Comparison of ENCODE assay signal across 8 cellular contexts in the genomic region with DNA sequence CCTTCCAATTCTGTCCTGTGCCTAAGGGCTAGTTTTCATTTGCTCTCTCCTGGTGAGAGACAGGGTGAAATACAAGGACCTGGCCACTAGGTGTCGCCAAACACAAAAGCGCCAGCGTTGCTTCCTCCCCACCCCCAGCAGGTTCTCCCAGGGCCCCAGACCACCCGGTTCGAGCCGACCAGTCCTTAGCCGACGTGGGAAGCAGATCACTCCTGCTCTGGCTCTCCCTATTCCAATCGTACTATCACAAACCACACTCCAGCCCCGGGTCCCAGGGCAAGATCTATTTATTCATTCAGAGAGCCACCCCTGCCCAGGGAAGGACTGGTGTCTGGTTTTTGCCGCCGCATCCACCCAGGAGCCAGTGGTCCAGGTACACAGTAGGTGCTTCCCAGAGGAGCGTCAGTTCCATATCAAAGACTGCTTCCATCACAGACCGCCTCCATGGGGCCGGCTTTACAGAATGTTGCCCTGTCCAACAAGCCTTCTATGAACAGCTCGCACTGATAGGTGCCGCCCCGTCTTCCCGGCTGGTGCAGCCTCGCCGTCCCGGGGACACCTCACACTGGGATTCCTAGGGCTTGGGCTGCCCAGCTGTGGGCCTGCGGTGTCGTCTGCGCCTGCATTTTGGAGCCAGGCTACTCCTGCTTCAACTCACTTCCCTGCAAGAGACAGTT. TPM values are rescaled to one million over a fixed set of nuclear protein-coding genes. Genes with fewer than 3 reads are reported as not detected.
DNase-seq lines count a peak whose midpoint lies in the region; ATAC-seq and TF ChIP-seq lines count a peak whose summit lies in the region.

No MANE protein-coding gene starts in this region.

- no peaks in the 10 kb centered on the region for H3K36me3 Mint-ChIP-seq in immature natural killer cell

- H3K4me1 Mint-ChIP-seq in immature natural killer cell: peaks cover 8 to 19% of the 10 kb centered on the region in 2 donors

- no peak overlapping the region for H3K9ac ChIP-seq in mammary epithelial cell (ENCODE audit: insufficient read depth, low read length)

- H3K36me3 ChIP-seq in mammary epithelial cell (ENCODE audit: insufficient read depth, low read length): no peaks in the 10 kb centered on the region

- peak overlapping the region; percentile 37; the same call in 1 of the 2 replicates for H3K27ac ChIP-seq in VCaP
- H3K27ac ChIP-seq in mammary epithelial cell (ENCODE audit: insufficient read depth, low read depth, low read length): no peak overlapping the region

- peaks cover 35% of the 10 kb centered on the region for H3K4me1 ChIP-seq in mammary epithelial cell (ENCODE audit: insufficient read depth, low read length)

- in situ Hi-C loops in mammary epithelial cell (cut with MboI; ENCODE audit: low sequenced_read_pairs in 2 of 2): loop anchor here (5.0 to 25.0 kb wide), 3 partner anchors 37 to 238 kb away; a partner anchor contains a TSS

- CTCF ChIA-PET in mammary epithelial cell (lab: Charles Lee; ENCODE audit: low non-redundant PET): interaction anchor here (1.6 kb wide), 1 partner anchor 39 kb away, joined by 6 read pairs; no protein-coding TSS in a partner anchor

- BruUV-seq in mammary epithelial cell (replicated peaks; lab: Mats Ljungman, UMichigan): no TSS peak

- H4K20me1 ChIP-seq in mammary epithelial cell (ENCODE audit: insufficient read depth, low read length): no peaks in the 10 kb centered on the region

- H3K9me3 Mint-ChIP-seq in immature natural killer cell: no peaks in the 10 kb centered on the region

- TF ChIP-seq CTCF in VCaP (conservative IDR thresholded peaks at IDR 0.05): peak; percentile 96
- peak; percentile 79 to 97 for TF ChIP-seq CTCF in mammary epithelial cell (conservative IDR thresholded peaks at IDR 0.05 in 1 of 2, IDR thresholded peaks at IDR 0.05 in 1 of 2; ENCODE audit: extremely low read depth in 1 of 2, insufficient read depth in 1 of 2, low read depth in 1 of 2, low read length in 2 of 2)

- peak overlapping the region in 3 of 5 donors; percentile 53 to 70 (median 62) for H3K4me3 Mint-ChIP-seq in immature natural killer cell

- peaks cover 7% of the 10 kb centered on the region for H3K79me2 ChIP-seq in mammary epithelial cell (ENCODE audit: insufficient read depth, low read length)

- H3K4me3 ChIP-seq in mammary epithelial cell (replicated peaks in 1 of 3; ENCODE audit: insufficient read depth in 1 of 3, low read depth in 2 of 3, low read length in 3 of 3): no peak overlapping the region

- peak; percentile 49 for ATAC-seq in GM21526 (IDR thresholded peaks at IDR 0.05; ENCODE audit: low FRiP score, unreplicated experiment)
- no peak for ATAC-seq in HG02884 (IDR thresholded peaks at IDR 0.05; ENCODE audit: unreplicated experiment)

- H3K9me3 ChIP-seq in mammary epithelial cell (replicated peaks; ENCODE audit: insufficient read depth, low read length): no peaks in the 10 kb centered on the region

- H3K27me3 Mint-ChIP-seq in immature natural killer cell (ENCODE audit: low read depth in 3 of 3): peaks cover 0 to 6% (median 1%) of the 10 kb centered on the region in 3 donors

- intact Hi-C loops in mammary epithelial cell (cut with micrococcal nuclease): loop anchor here (1.0 to 2.0 kb wide), 6 partner anchors 16 to 553 kb away; a partner anchor contains a TSS

- dilution Hi-C loops in mammary epithelial cell (cut with HindIII; ENCODE audit: low sequenced_read_pairs): no loop called here

- no peaks in the 10 kb centered on the region for H3K27me3 ChIP-seq in mammary epithelial cell (ENCODE audit: insufficient read depth, low read length)

- WGBS in mammary epithelial cell (ENCODE audit: low coverage, missing lambda C conversion rate): 42% methylated on average over 25 of the region's 25 CpGs

- peak; percentile 94 for DNase-seq in AG20443 (ENCODE audit: low spot score)
- peak; percentile 80 to 81 for DNase-seq in NCI-H2081 (lab: John Stamatoyannopoulos, UW)
- peak; percentile 49 for DNase-seq in mammary epithelial cell
- DNase-seq in immature natural killer cell: peak; percentile 60 to 73 (median 73)
- peak; percentile 67 for DNase-seq in stimulated activated CD4-positive, alpha-beta T cell treated with anti-CD3 and anti-CD28 coated beads, Interleukin-12 subunit alpha, Interleukin-12 subunit beta, amount 100 ng/mL, for 4 hours

- H3K27ac Mint-ChIP-seq in immature natural killer cell: peak overlapping the region in 4 of 6 donors; percentile 2 to 21 (median 9)

- H3K4me2 ChIP-seq in mammary epithelial cell (ENCODE audit: insufficient read depth, low read depth, low read length): no peak overlapping the region

- H2AFZ ChIP-seq in mammary epithelial cell (ENCODE audit: low read depth, low read length): no peak overlapping the region

RNA-seq across cellular contexts. Expression of a gene that starts 35.0 kb away (rescaled TPM):
- total RNA-seq in mammary epithelial cell: 100 to 1,000 TPM in 1 of 2 donors, 10 to 100 TPM in 1; 54.7 to 103 TPM
- polyA plus RNA-seq in mammary epithelial cell (138 TPM), immature natural killer cell (10 to 100 TPM; 41.0 to 51.5 (median 45.5) TPM)
- polyA minus RNA-seq in mammary epithelial cell: 108 TPM

RNA-seq across cellular contexts. Expression of a gene that starts 51.3 kb away (rescaled TPM):
- 100 to 1,000 TPM; 229 to 335 TPM for total RNA-seq in mammary epithelial cell
- polyA plus RNA-seq in mammary epithelial cell (168 TPM), immature natural killer cell (10 to 100 TPM in 2 of 3 donors, 1 to 10 TPM in 1; 7.4 to 35.7 (median 11.0) TPM)
- 399 TPM for polyA minus RNA-seq in mammary epithelial cell
